Comparison of ENCODE assay signal across 17 cellular contexts in genomic region chr1:155196893-155197638, GRCh38. TPM values are rescaled to one million over a fixed set of nuclear protein-coding genes. Genes with fewer than 3 reads are reported as not detected.
DNase-seq lines count a peak whose midpoint lies in the region; ATAC-seq and TF ChIP-seq lines count a peak whose summit lies in the region.
"Had no signal": no experiment of that assay in that cellular context is flagged by ENCODE, and none has a peak within 500 bp of the region (broad histone marks: within the 10 kb centered on the region; RNA-seq: fewer than 3 reads in every experiment).

No MANE protein-coding gene starts in this region.

- no peaks in the 10 kb centered on the region for H3K27me3 Mint-ChIP-seq in type B pancreatic cell
- H3K27me3 Mint-ChIP-seq: effector memory CD8-positive, alpha-beta T cell; stimulated activated naive CD8-positive, alpha-beta T cell treated with anti-CD3 and anti-CD28 coated beads, Interleukin-15, Interleukin-2, amounts not matched to agents 100 ng/mL and 50 ng/mL, for 24 hours had no signal

- H4K8ac ChIP-seq in mesenchymal stem cell (ENCODE audit: low read length), result no peak overlapping the region

- H3K4ac ChIP-seq in mesenchymal stem cell (ENCODE audit: low read depth in 1 of 2, low read length in 2 of 2), result no peak overlapping the region

- no peak overlapping the region for H3K23ac ChIP-seq in mesenchymal stem cell (ENCODE audit: low read length in 2 of 2)

- H3K27me3 ChIP-seq in right atrium auricular region (no peaks in the 10 kb centered on the region), dorsolateral prefrontal cortex (no peaks in the 10 kb centered on the region), mesenchymal stem cell (ENCODE audit: control insufficient read depth in 1 of 2, insufficient read depth in 1 of 2, low read length in 2 of 2) (no peaks in the 10 kb centered on the region)
- H3K27me3 ChIP-seq: foreskin keratinocyte, vagina had no signal

- no peak overlapping the region for H2BK5ac ChIP-seq in mesenchymal stem cell (ENCODE audit: low read depth, low read length, poor library complexity, severe bottlenecking)

- no peaks in the 10 kb centered on the region for H3K9me3 Mint-ChIP-seq in type B pancreatic cell
- H3K9me3 Mint-ChIP-seq: effector memory CD8-positive, alpha-beta T cell; stimulated activated naive CD8-positive, alpha-beta T cell treated with anti-CD3 and anti-CD28 coated beads, Interleukin-15, Interleukin-2, amounts not matched to agents 100 ng/mL and 50 ng/mL, for 24 hours had no signal

- no peak overlapping the region for H3K9ac ChIP-seq in mesenchymal stem cell (ENCODE audit: low read length)

- peaks cover 7% of the 10 kb centered on the region for H3K36me3 ChIP-seq in right atrium auricular region
- H3K36me3 ChIP-seq in mesenchymal stem cell (ENCODE audit: control insufficient read depth in 1 of 2, insufficient read depth in 2 of 2, low read depth in 1 of 2, low read length in 2 of 2), result peaks cover 42 to 55% of the 10 kb centered on the region in 2 experiments

- peak overlapping the region; percentile 10 for H4K91ac ChIP-seq in mesenchymal stem cell (ENCODE audit: low read length)

- intact Hi-C loops in left cardiac atrium (cut with DNase I), result no loop called here
- intact Hi-C loops in dorsolateral prefrontal cortex (cut with DNase I), result no loop called here

- H3K36me3 Mint-ChIP-seq in type B pancreatic cell, result peaks cover 13% of the 10 kb centered on the region

- no peak overlapping the region for H2BK120ac ChIP-seq in mesenchymal stem cell (ENCODE audit: low read depth, low read length)

- H3K27ac Mint-ChIP-seq in type B pancreatic cell, result peak overlapping the region; percentile 76
- H3K27ac Mint-ChIP-seq: stimulated activated naive CD8-positive, alpha-beta T cell treated with anti-CD3 and anti-CD28 coated beads, Interleukin-15, Interleukin-2, amounts not matched to agents 100 ng/mL and 50 ng/mL, for 24 hours had no signal

- H3K79me1 ChIP-seq in mesenchymal stem cell (replicated peaks; ENCODE audit: low read length, poor library complexity, severe bottlenecking), result peaks cover 11% of the 10 kb centered on the region

- TF ChIP-seq CTCF in right atrium auricular region (IDR thresholded peaks at IDR 0.05) (no peak), dorsolateral prefrontal cortex (IDR thresholded peaks at IDR 0.05 in 54 of 56, conservative IDR thresholded peaks at IDR 0.05 in 2 of 56; ENCODE audit: low read depth in 1 of 56, partially characterized antibody in 56 of 56) (no peak), type B pancreatic cell (conservative IDR thresholded peaks at IDR 0.05) (no peak)

- H3K14ac ChIP-seq in mesenchymal stem cell (ENCODE audit: low read length in 2 of 2), result no peak overlapping the region

- H2BK12ac ChIP-seq in mesenchymal stem cell (ENCODE audit: low read length in 2 of 2), result no peak overlapping the region

- ATAC-seq in left cardiac atrium, result no peak
- no peak for ATAC-seq in GM21576 (IDR thresholded peaks at IDR 0.05; ENCODE audit: unreplicated experiment)
- ATAC-seq: effector memory CD8-positive, alpha-beta T cell; foreskin keratinocyte had no signal

- no peak overlapping the region for H3K18ac ChIP-seq in mesenchymal stem cell (ENCODE audit: low read depth in 1 of 2, low read length in 2 of 2)

- no peak overlapping the region for H3K27ac ChIP-seq in right atrium auricular region
- peak overlapping the region in 32 of 59 donors; percentile 3 to 84 (median 45) for H3K27ac ChIP-seq in dorsolateral prefrontal cortex
- no peak overlapping the region for H3K27ac ChIP-seq in mesenchymal stem cell (ENCODE audit: low read length, poor library complexity, severe bottlenecking)
- H3K27ac ChIP-seq: foreskin keratinocyte had no signal

- no peak overlapping the region for H3K4me2 ChIP-seq in mesenchymal stem cell (ENCODE audit: low read length, poor library complexity, severe bottlenecking)

- WGBS in mesenchymal stem cell, result 94% methylated on average over 20 of the region's 20 CpGs

- no peak overlapping the region for H2AFZ ChIP-seq in mesenchymal stem cell (ENCODE audit: low read depth, low read length)

- H3K4me1 ChIP-seq in right atrium auricular region (peaks cover 0 to 35% of the 10 kb centered on the region in 2 donors), mesenchymal stem cell (ENCODE audit: control insufficient read depth, insufficient read depth, low read depth, low read length) (peaks cover 29% of the 10 kb centered on the region)

- no peaks in the 10 kb centered on the region for H3K9me3 ChIP-seq in right atrium auricular region
- no peaks in the 10 kb centered on the region for H3K9me3 ChIP-seq in mesenchymal stem cell (ENCODE audit: control insufficient read depth, low read length)
- H3K9me3 ChIP-seq: vagina had no signal

- no peak overlapping the region for H3K4me3 ChIP-seq in right atrium auricular region
- H3K4me3 ChIP-seq in dorsolateral prefrontal cortex, result peak overlapping the region in 42 of 59 donors; percentile 1 to 76 (median 28)
- no peak overlapping the region for H3K4me3 ChIP-seq in mesenchymal stem cell (ENCODE audit: insufficient read depth in 1 of 2, low read depth in 1 of 2, low read length in 2 of 2)
- H3K4me3 ChIP-seq: skin epidermis, vagina had no signal

- peaks cover 33% of the 10 kb centered on the region for H3K4me1 Mint-ChIP-seq in type B pancreatic cell (ENCODE audit: unreplicated experiment)

- H2BK15ac ChIP-seq in mesenchymal stem cell (ENCODE audit: low read depth, poor library complexity, severe bottlenecking), result peak overlapping the region; percentile 19

- H3K4me3 Mint-ChIP-seq in type B pancreatic cell, result peak overlapping the region; percentile 92
- H3K4me3 Mint-ChIP-seq: effector memory CD8-positive, alpha-beta T cell had no signal

- DNase-seq in left cardiac atrium, result peak; percentile 59
- no peak for DNase-seq in right atrium auricular region (ENCODE audit: low spot score)
- peak in 1 of 10 donors; percentile 47 for DNase-seq in dorsolateral prefrontal cortex
- no peak for DNase-seq in mesenchymal stem cell
- no peak for DNase-seq in type B pancreatic cell (ENCODE audit: extremely low spot score, unreplicated experiment)
- no peak for DNase-seq in activated CD4-positive, alpha-beta T cell treated with anti-CD3 and anti-CD28 coated beads for 48 hours
- DNase-seq in SKM-1 treated with dmso at 0.1 percent for 144 hours (lab: John Stamatoyannopoulos, UW; ENCODE audit: unreplicated experiment), result no peak
- DNase-seq: ACHN; activated gamma-delta T cell; effector memory CD8-positive, alpha-beta T cell; foreskin keratinocyte; IMR-90; NCI-H2227 treated with DMSO at 0.1 percent for 48 hours had no signal

- no peak overlapping the region for H2AK5ac ChIP-seq in mesenchymal stem cell (ENCODE audit: low read length, severe bottlenecking)

RNA-seq across cellular contexts. Expression of gene THBS3, which starts 10.6 kb away (rescaled TPM):
- total RNA-seq in left cardiac atrium (10 to 100 TPM; 17.9 to 18.6 TPM), right atrium auricular region (10 to 100 TPM; 10.9 to 11.2 TPM), dorsolateral prefrontal cortex (10 to 100 TPM; 10.2 to 41.2 (median 21.5) TPM), type B pancreatic cell (ENCODE audit: low replicate concordance) (23.2 and 28.0 TPM in 2 replicates)
- polyA plus RNA-seq in mesenchymal stem cell (2013, experiment 1 of 2), result 41.3 TPM
- polyA plus RNA-seq in mesenchymal stem cell (2013, experiment 2 of 2), result 39.4 TPM

RNA-seq across cellular contexts. Expression of gene MTX1, which starts 11.4 kb away (rescaled TPM):
- total RNA-seq in left cardiac atrium (10 to 100 TPM; 19.7 to 25.5 TPM), right atrium auricular region (10 to 100 TPM; 16.2 to 27.0 TPM), dorsolateral prefrontal cortex (10 to 100 TPM; 13.5 to 26.7 (median 20.0) TPM), type B pancreatic cell (ENCODE audit: low replicate concordance) (34.0 and 44.2 TPM in 2 replicates)
- polyA plus RNA-seq in mesenchymal stem cell (2013, experiment 1 of 2), result 39.5 TPM
- polyA plus RNA-seq in mesenchymal stem cell (2013, experiment 2 of 2), result 38.9 TPM

RNA-seq across cellular contexts. Expression of gene TRIM46, which starts 23.4 kb away (rescaled TPM):
- total RNA-seq in left cardiac atrium (under 1 TPM; 0.15 to 0.21 TPM), right atrium auricular region (under 1 TPM in 1 of 2 donors, not detected in 1; 0.20 TPM), dorsolateral prefrontal cortex (10 to 100 TPM; 10.2 to 31.0 (median 19.3) TPM), type B pancreatic cell (ENCODE audit: low replicate concordance) (2.0 and 8.1 TPM in 2 replicates)
- 7.1 TPM for polyA plus RNA-seq in mesenchymal stem cell (2013, experiment 1 of 2)
- 6.5 TPM for polyA plus RNA-seq in mesenchymal stem cell (2013, experiment 2 of 2)

RNA-seq across cellular contexts. Expression of gene KRTCAP2, which starts 24.0 kb away (rescaled TPM):
- total RNA-seq in left cardiac atrium, result 100 to 1,000 TPM; 143 to 156 TPM
- total RNA-seq in right atrium auricular region, result 100 to 1,000 TPM; 124 to 147 TPM
- 100 to 1,000 TPM in 14 of 120 experiments, 10 to 100 TPM in 106; 49.0 to 130 (median 82.4) TPM for total RNA-seq in dorsolateral prefrontal cortex
- polyA plus RNA-seq in mesenchymal stem cell (2013, experiment 1 of 2), result 350 TPM
- polyA plus RNA-seq in mesenchymal stem cell (2013, experiment 2 of 2), result 358 TPM
- total RNA-seq in type B pancreatic cell (ENCODE audit: low replicate concordance), result 173 and 179 TPM in 2 replicates

RNA-seq across cellular contexts. Expression of gene DPM3, which starts 56.7 kb away (rescaled TPM):
- total RNA-seq in left cardiac atrium (10 to 100 TPM; 65.8 to 78.6 TPM), right atrium auricular region (10 to 100 TPM; 46.5 to 47.8 TPM), dorsolateral prefrontal cortex (10 to 100 TPM; 28.0 to 77.8 (median 52.8) TPM), type B pancreatic cell (ENCODE audit: low replicate concordance) (73.9 and 75.3 TPM in 2 replicates)
- 176 TPM for polyA plus RNA-seq in mesenchymal stem cell (2013, experiment 1 of 2)
- polyA plus RNA-seq in mesenchymal stem cell (2013, experiment 2 of 2), result 182 TPM

Comparison
In these comparisons a context has a peak if more than half of its experiments do, and no peak if none do; other contexts are left out.
1. H3K27ac ChIP-seq: peak in dorsolateral prefrontal cortex (32 of 59); none in right atrium auricular region (0 of 2) and mesenchymal stem cell (single experiment).
2. H3K4me3 ChIP-seq: peak in dorsolateral prefrontal cortex (42 of 59); none in right atrium auricular region (0 of 2) and mesenchymal stem cell (0 of 2).